8 cellular contexts compared by ENCODE assay signal in the genomic region with DNA sequence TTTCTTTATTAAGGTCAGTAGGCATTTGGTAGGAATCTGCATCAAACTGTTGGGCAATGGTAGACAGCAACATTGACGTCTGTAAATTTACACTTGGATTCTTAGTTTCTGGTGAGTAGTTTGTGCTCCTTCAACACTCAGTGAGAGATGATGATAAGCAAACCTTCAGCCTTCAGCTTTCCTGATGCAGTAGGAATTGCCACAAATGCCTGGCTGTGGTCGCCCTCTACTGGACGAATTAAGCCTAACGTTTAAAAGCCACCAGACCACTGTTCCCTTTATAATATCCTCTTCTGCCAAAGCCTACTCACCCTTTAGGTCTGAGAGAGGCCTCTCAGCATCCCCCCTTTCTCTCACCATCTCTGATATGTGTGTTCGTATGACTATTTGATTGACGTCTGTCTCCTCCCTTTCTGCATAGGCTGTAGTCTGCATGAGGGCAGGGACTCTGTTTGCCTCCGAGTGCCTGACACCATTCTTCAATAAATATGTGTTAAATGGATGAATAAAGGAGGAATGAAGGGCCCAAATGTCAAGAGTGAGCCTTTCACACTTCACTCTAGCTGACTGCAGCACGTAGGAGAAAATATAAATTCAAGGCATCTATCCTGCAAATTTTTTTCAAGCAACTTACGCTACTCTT. TPM values are rescaled to one million over a fixed set of nuclear protein-coding genes. Genes with fewer than 3 reads are reported as not detected.
DNase-seq lines count a peak whose midpoint lies in the region; ATAC-seq and TF ChIP-seq lines count a peak whose summit lies in the region.

No MANE protein-coding gene starts in this region.

- no peak overlapping the region for H3K27ac Mint-ChIP-seq in activated CD8-positive, alpha-beta T cell treated with anti-CD3 and anti-CD28 coated beads for 36 hours
- no peak overlapping the region for H3K27ac Mint-ChIP-seq in endodermal cell
- no peak overlapping the region for H3K27ac Mint-ChIP-seq in stimulated activated effector memory CD8-positive, alpha-beta T cell treated with anti-CD3 and anti-CD28 coated beads, Interleukin-12 subunit alpha, Interleukin-12 subunit beta, amount 100 ng/mL, for 72 hours

- CTCF ChIA-PET in activated CD8-positive, alpha-beta T cell treated with anti-CD3 and anti-CD28 coated beads for 36 hours (lab: Charles Lee): interaction anchor here (0.6 to 3.4 kb wide), 21 partner anchors 9 to 446 kb away, joined by 3 to 36 read pairs (median 4); no protein-coding TSS in a partner anchor

- H3K4me3 ChIP-seq in endodermal cell (ENCODE audit: low read length): no peak overlapping the region
- H3K4me3 ChIP-seq in mucosa of descending colon: no peak overlapping the region

- ATAC-seq in GM19043 (IDR thresholded peaks at IDR 0.05; ENCODE audit: low read depth, unreplicated experiment) (peak; percentile 88), HG03378 (IDR thresholded peaks at IDR 0.05; ENCODE audit: unreplicated experiment) (peak; percentile 89), mucosa of descending colon (peak; percentile 87)
- ATAC-seq in activated CD8-positive, alpha-beta T cell treated with anti-CD3 and anti-CD28 coated beads for 36 hours: peak; percentile 74
- peak; percentile 72 for ATAC-seq in stimulated activated effector memory CD8-positive, alpha-beta T cell treated with anti-CD3 and anti-CD28 coated beads, Interleukin-12 subunit alpha, Interleukin-12 subunit beta, amount 100 ng/mL, for 72 hours

- H3K4me1 ChIP-seq in endodermal cell (ENCODE audit: control insufficient read depth, insufficient read depth, low read length) (peaks cover 6% of the 10 kb centered on the region), mucosa of descending colon (ENCODE audit: low read depth) (no peaks in the 10 kb centered on the region)

- H3K27me3 Mint-ChIP-seq in activated CD8-positive, alpha-beta T cell treated with anti-CD3 and anti-CD28 coated beads for 36 hours: peaks cover 4% of the 10 kb centered on the region
- H3K27me3 Mint-ChIP-seq in endodermal cell (ENCODE audit: insufficient read depth): no peaks in the 10 kb centered on the region

- no peaks in the 10 kb centered on the region for H3K36me3 Mint-ChIP-seq in activated CD8-positive, alpha-beta T cell treated with anti-CD3 and anti-CD28 coated beads for 36 hours (ENCODE audit: low read depth)
- H3K36me3 Mint-ChIP-seq in endodermal cell (ENCODE audit: low read depth): no peaks in the 10 kb centered on the region
- no peaks in the 10 kb centered on the region for H3K36me3 Mint-ChIP-seq in stimulated activated effector memory CD8-positive, alpha-beta T cell treated with anti-CD3 and anti-CD28 coated beads, Interleukin-12 subunit alpha, Interleukin-12 subunit beta, amount 100 ng/mL, for 72 hours

- POLR2A ChIA-PET in activated CD8-positive, alpha-beta T cell treated with anti-CD3 and anti-CD28 coated beads for 36 hours (lab: Charles Lee): no interaction called here

- H3K36me3 ChIP-seq in endodermal cell (ENCODE audit: control insufficient read depth, insufficient read depth, low read length) (no peaks in the 10 kb centered on the region), mucosa of descending colon (ENCODE audit: low read depth) (no peaks in the 10 kb centered on the region)

- no peaks in the 10 kb centered on the region for H3K9me3 Mint-ChIP-seq in activated CD8-positive, alpha-beta T cell treated with anti-CD3 and anti-CD28 coated beads for 36 hours
- H3K9me3 Mint-ChIP-seq in endodermal cell: no peaks in the 10 kb centered on the region
- no peaks in the 10 kb centered on the region for H3K9me3 Mint-ChIP-seq in stimulated activated effector memory CD8-positive, alpha-beta T cell treated with anti-CD3 and anti-CD28 coated beads, Interleukin-12 subunit alpha, Interleukin-12 subunit beta, amount 100 ng/mL, for 72 hours

- TF ChIP-seq CTCF in C4-2B (conservative IDR thresholded peaks at IDR 0.05) (peak; percentile 89), endodermal cell (conservative IDR thresholded peaks at IDR 0.05) (peak; percentile 95), mucosa of descending colon (IDR thresholded peaks at IDR 0.05) (peak; percentile 42)
- peak; percentile 81 for TF ChIP-seq CTCF in activated CD8-positive, alpha-beta T cell treated with anti-CD3 and anti-CD28 coated beads for 36 hours (IDR thresholded peaks at IDR 0.05)

- peak; percentile 47 for DNase-seq in NCI-H748 treated with DMSO at 0.1 percent for 48 hours (lab: John Stamatoyannopoulos, UW)
- peak; percentile 71 for DNase-seq in activated CD8-positive, alpha-beta T cell treated with anti-CD3 and anti-CD28 coated beads for 36 hours
- peak; percentile 93 for DNase-seq in endodermal cell
- peak in 2 of 3 donors; percentile 57 to 87 for DNase-seq in mucosa of descending colon
- peak; percentile 31 to 71 for DNase-seq in stimulated activated effector memory CD8-positive, alpha-beta T cell treated with anti-CD3 and anti-CD28 coated beads, Interleukin-12 subunit alpha, Interleukin-12 subunit beta, amount 100 ng/mL, for 72 hours (ENCODE audit: low spot score in 2 of 2)

- WGBS in endodermal cell (ENCODE audit: insufficient coverage in 1 of 2, insufficient read length in 1 of 2), 2 experiments: 0 to 29% methylated on average over 4 to 9 of the region's 9 CpGs

- H3K27me3 ChIP-seq in endodermal cell (ENCODE audit: control insufficient read depth, insufficient read depth, low read length, poor library complexity, severe bottlenecking): no peaks in the 10 kb centered on the region

- no peaks in the 10 kb centered on the region for H3K4me1 Mint-ChIP-seq in activated CD8-positive, alpha-beta T cell treated with anti-CD3 and anti-CD28 coated beads for 36 hours (ENCODE audit: low read depth)
- H3K4me1 Mint-ChIP-seq in endodermal cell: peaks cover 4% of the 10 kb centered on the region
- H3K4me1 Mint-ChIP-seq in stimulated activated effector memory CD8-positive, alpha-beta T cell treated with anti-CD3 and anti-CD28 coated beads, Interleukin-12 subunit alpha, Interleukin-12 subunit beta, amount 100 ng/mL, for 72 hours: no peaks in the 10 kb centered on the region

- H3K9me3 ChIP-seq in endodermal cell (ENCODE audit: control insufficient read depth, low read length): no peaks in the 10 kb centered on the region
- H3K9me3 ChIP-seq in mucosa of descending colon: no peaks in the 10 kb centered on the region

- H3K27ac ChIP-seq in C4-2B: no peak overlapping the region
- H3K27ac ChIP-seq in endodermal cell (ENCODE audit: low read depth, low read length): no peak overlapping the region

- intact Hi-C loops in activated CD8-positive, alpha-beta T cell treated with anti-CD3 and anti-CD28 coated beads for 36 hours (cut with micrococcal nuclease): no loop called here
- intact Hi-C loops in mucosa of descending colon (cut with DNase I, micrococcal nuclease): loop anchor here in 1 of 2 donors (10.0 kb wide), 1 partner anchor 328 kb away; no protein-coding TSS in a partner anchor

- no peak overlapping the region for H3K4me3 Mint-ChIP-seq in activated CD8-positive, alpha-beta T cell treated with anti-CD3 and anti-CD28 coated beads for 36 hours
- H3K4me3 Mint-ChIP-seq in endodermal cell: no peak overlapping the region
- H3K4me3 Mint-ChIP-seq in stimulated activated effector memory CD8-positive, alpha-beta T cell treated with anti-CD3 and anti-CD28 coated beads, Interleukin-12 subunit alpha, Interleukin-12 subunit beta, amount 100 ng/mL, for 72 hours: no peak overlapping the region

- no peak overlapping the region for H3K9ac ChIP-seq in endodermal cell (ENCODE audit: extremely low read depth, low read length, poor library complexity, severe bottlenecking)

RNA-seq across cellular contexts. Expression of a gene that starts 47.0 kb away (rescaled TPM):
- 1 to 10 TPM; 4.5 to 4.7 TPM for total RNA-seq in activated CD8-positive, alpha-beta T cell treated with anti-CD3 and anti-CD28 coated beads for 36 hours
- 10 to 100 TPM; 13.3 to 17.9 TPM for total RNA-seq in endodermal cell
- polyA plus RNA-seq in endodermal cell (2013, experiment 1 of 2): 6.8 TPM
- polyA plus RNA-seq in endodermal cell (2013, experiment 2 of 2): 6.6 TPM
- total RNA-seq in mucosa of descending colon: 10 to 100 TPM in 2 of 3 donors, 1 to 10 TPM in 1; 9.7 to 21.1 (median 12.9) TPM

RNA-seq across cellular contexts. Expression of a gene that starts 52.0 kb away (rescaled TPM):
- not detected for total RNA-seq in activated CD8-positive, alpha-beta T cell treated with anti-CD3 and anti-CD28 coated beads for 36 hours
- total RNA-seq in endodermal cell (1 to 10 TPM in 1 of 2 donors, not detected in 1; 2.2 TPM), mucosa of descending colon (not detected)
- 0.71 TPM for polyA plus RNA-seq in endodermal cell (2013, experiment 1 of 2)
- 1.4 TPM for polyA plus RNA-seq in endodermal cell (2013, experiment 2 of 2)

RNA-seq across cellular contexts. Expression of a gene that starts 57.3 kb away (rescaled TPM):
- total RNA-seq in activated CD8-positive, alpha-beta T cell treated with anti-CD3 and anti-CD28 coated beads for 36 hours: not detected
- not detected for total RNA-seq in endodermal cell
- not detected for polyA plus RNA-seq in endodermal cell (2013, experiment 1 of 2)
- not detected for polyA plus RNA-seq in endodermal cell (2013, experiment 2 of 2)
- total RNA-seq in mucosa of descending colon: not detected

Comparison
In these comparisons a context has a peak if more than half of its experiments do, and no peak if none do; other contexts are left out.
1. CTCF ChIP-seq: peak in every context shown above with its lines; median percentile 95 in endodermal cell; 89 in C4-2B; 81 in activated CD8-positive, alpha-beta T cell treated with anti-CD3 and anti-CD28 coated beads for 36 hours; 42 in mucosa of descending colon.